Comparison of ENCODE assay signal across 2 cellular contexts in the genomic region with DNA sequence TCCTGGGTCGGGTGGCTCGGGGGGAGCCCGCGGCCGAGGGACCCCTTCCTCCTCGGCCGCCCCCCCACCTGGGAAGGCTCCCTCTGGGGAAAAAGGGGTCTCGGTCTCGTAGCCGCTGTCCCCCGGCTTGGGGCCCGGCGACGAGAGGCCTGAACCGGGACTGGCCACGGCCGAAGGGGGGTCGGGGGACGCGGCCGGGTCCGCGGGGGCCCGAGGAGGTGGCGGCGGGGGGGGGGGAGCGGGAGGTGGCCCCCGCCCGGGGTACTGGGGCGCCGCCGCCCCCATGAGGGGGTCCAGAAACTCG.
TF ChIP-seq lines count a peak whose summit lies in the region.

No MANE protein-coding gene starts in this region.

TF ChIP-seq in SK-N-SH, 30 proteins besides CTCF, POLR2A, EP300 and RAD21 (continued from another document):
- TF ChIP-seq TAF1 (IDR thresholded peaks at IDR 0.05; ENCODE audit: borderline replicate concordance, low read depth, low read length), result no peak
- TF ChIP-seq, protein P1, sequence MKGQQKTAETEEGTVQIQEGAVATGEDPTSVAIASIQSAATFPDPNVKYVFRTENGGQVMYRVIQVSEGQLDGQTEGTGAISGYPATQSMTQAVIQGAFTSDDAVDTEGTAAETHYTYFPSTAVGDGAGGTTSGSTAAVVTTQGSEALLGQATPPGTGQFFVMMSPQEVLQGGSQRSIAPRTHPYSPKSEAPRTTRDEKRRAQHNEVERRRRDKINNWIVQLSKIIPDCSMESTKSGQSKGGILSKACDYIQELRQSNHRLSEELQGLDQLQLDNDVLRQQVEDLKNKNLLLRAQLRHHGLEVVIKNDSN (IDR thresholded peaks at IDR 0.05; ENCODE audit: borderline replicate concordance, low read depth), result no peak
- TF ChIP-seq POLR2AphosphoS5 (IDR thresholded peaks at IDR 0.05; ENCODE audit: low read depth, low read length), result no peak
- TF ChIP-seq, protein P2, sequence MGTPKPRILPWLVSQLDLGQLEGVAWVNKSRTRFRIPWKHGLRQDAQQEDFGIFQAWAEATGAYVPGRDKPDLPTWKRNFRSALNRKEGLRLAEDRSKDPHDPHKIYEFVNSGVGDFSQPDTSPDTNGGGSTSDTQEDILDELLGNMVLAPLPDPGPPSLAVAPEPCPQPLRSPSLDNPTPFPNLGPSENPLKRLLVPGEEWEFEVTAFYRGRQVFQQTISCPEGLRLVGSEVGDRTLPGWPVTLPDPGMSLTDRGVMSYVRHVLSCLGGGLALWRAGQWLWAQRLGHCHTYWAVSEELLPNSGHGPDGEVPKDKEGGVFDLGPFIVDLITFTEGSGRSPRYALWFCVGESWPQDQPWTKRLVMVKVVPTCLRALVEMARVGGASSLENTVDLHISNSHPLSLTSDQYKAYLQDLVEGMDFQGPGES (IDR thresholded peaks at IDR 0.05; ENCODE audit: low read depth, low read length), result no peak
- TF ChIP-seq, protein P3, sequence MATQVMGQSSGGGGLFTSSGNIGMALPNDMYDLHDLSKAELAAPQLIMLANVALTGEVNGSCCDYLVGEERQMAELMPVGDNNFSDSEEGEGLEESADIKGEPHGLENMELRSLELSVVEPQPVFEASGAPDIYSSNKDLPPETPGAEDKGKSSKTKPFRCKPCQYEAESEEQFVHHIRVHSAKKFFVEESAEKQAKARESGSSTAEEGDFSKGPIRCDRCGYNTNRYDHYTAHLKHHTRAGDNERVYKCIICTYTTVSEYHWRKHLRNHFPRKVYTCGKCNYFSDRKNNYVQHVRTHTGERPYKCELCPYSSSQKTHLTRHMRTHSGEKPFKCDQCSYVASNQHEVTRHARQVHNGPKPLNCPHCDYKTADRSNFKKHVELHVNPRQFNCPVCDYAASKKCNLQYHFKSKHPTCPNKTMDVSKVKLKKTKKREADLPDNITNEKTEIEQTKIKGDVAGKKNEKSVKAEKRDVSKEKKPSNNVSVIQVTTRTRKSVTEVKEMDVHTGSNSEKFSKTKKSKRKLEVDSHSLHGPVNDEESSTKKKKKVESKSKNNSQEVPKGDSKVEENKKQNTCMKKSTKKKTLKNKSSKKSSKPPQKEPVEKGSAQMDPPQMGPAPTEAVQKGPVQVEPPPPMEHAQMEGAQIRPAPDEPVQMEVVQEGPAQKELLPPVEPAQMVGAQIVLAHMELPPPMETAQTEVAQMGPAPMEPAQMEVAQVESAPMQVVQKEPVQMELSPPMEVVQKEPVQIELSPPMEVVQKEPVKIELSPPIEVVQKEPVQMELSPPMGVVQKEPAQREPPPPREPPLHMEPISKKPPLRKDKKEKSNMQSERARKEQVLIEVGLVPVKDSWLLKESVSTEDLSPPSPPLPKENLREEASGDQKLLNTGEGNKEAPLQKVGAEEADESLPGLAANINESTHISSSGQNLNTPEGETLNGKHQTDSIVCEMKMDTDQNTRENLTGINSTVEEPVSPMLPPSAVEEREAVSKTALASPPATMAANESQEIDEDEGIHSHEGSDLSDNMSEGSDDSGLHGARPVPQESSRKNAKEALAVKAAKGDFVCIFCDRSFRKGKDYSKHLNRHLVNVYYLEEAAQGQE (IDR thresholded peaks at IDR 0.05; ENCODE audit: low read depth, low read length), result no peak
- no peak for TF ChIP-seq JUND (IDR thresholded peaks at IDR 0.05)
- TF ChIP-seq RCOR1 (IDR thresholded peaks at IDR 0.05; ENCODE audit: low read length), result no peak
TF ChIP-seq in SK-N-SH: peak in this region for 0.

TF ChIP-seq in SK-N-SH treated with all-trans-retinoic acid at 6 μM for 48 hours, 23 proteins besides CTCF, POLR2A, EP300 and RAD21 (continued from another document):
- TF ChIP-seq, protein P4, sequence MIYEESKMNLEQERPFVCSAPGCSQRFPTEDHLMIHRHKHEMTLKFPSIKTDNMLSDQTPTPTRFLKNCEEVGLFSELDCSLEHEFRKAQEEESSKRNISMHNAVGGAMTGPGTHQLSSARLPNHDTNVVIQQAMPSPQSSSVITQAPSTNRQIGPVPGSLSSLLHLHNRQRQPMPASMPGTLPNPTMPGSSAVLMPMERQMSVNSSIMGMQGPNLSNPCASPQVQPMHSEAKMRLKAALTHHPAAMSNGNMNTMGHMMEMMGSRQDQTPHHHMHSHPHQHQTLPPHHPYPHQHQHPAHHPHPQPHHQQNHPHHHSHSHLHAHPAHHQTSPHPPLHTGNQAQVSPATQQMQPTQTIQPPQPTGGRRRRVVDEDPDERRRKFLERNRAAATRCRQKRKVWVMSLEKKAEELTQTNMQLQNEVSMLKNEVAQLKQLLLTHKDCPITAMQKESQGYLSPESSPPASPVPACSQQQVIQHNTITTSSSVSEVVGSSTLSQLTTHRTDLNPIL (CRISPR knock-in tag; IDR thresholded peaks at IDR 0.05; ENCODE audit: low read depth), result no peak
- TF ChIP-seq TCF4 (CRISPR knock-in tag; IDR thresholded peaks at IDR 0.05; ENCODE audit: borderline replicate concordance), result no peak
- TF ChIP-seq ZC3H10 (CRISPR knock-in tag; IDR thresholded peaks at IDR 0.05), result no peak
- TF ChIP-seq ZFP3 (CRISPR knock-in tag; IDR thresholded peaks at IDR 0.05), result no peak
- no peak for TF ChIP-seq ESRRG (CRISPR knock-in tag; IDR thresholded peaks at IDR 0.05)
- no peak for TF ChIP-seq ZFP30 (CRISPR knock-in tag; IDR thresholded peaks at IDR 0.05)
- TF ChIP-seq TOX (CRISPR knock-in tag; IDR thresholded peaks at IDR 0.05; ENCODE audit: borderline replicate concordance), result no peak
- TF ChIP-seq, protein P5, sequence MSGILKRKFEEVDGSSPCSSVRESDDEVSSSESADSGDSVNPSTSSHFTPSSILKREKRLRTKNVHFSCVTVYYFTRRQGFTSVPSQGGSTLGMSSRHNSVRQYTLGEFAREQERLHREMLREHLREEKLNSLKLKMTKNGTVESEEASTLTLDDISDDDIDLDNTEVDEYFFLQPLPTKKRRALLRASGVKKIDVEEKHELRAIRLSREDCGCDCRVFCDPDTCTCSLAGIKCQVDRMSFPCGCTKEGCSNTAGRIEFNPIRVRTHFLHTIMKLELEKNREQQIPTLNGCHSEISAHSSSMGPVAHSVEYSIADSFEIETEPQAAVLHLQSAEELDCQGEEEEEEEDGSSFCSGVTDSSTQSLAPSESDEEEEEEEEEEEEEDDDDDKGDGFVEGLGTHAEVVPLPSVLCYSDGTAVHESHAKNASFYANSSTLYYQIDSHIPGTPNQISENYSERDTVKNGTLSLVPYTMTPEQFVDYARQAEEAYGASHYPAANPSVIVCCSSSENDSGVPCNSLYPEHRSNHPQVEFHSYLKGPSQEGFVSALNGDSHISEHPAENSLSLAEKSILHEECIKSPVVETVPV (CRISPR knock-in tag; IDR thresholded peaks at IDR 0.05), result no peak
- TF ChIP-seq, protein P6, sequence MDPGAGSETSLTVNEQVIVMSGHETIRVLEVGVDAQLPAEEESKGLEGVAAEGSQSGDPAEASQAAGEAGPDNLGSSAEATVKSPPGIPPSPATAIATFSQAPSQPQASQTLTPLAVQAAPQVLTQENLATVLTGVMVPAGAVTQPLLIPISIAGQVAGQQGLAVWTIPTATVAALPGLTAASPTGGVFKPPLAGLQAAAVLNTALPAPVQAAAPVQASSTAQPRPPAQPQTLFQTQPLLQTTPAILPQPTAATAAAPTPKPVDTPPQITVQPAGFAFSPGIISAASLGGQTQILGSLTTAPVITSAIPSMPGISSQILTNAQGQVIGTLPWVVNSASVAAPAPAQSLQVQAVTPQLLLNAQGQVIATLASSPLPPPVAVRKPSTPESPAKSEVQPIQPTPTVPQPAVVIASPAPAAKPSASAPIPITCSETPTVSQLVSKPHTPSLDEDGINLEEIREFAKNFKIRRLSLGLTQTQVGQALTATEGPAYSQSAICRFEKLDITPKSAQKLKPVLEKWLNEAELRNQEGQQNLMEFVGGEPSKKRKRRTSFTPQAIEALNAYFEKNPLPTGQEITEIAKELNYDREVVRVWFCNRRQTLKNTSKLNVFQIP (CRISPR knock-in tag; IDR thresholded peaks at IDR 0.05; ENCODE audit: borderline replicate concordance, low read depth), result no peak
- TF ChIP-seq, protein P7, sequence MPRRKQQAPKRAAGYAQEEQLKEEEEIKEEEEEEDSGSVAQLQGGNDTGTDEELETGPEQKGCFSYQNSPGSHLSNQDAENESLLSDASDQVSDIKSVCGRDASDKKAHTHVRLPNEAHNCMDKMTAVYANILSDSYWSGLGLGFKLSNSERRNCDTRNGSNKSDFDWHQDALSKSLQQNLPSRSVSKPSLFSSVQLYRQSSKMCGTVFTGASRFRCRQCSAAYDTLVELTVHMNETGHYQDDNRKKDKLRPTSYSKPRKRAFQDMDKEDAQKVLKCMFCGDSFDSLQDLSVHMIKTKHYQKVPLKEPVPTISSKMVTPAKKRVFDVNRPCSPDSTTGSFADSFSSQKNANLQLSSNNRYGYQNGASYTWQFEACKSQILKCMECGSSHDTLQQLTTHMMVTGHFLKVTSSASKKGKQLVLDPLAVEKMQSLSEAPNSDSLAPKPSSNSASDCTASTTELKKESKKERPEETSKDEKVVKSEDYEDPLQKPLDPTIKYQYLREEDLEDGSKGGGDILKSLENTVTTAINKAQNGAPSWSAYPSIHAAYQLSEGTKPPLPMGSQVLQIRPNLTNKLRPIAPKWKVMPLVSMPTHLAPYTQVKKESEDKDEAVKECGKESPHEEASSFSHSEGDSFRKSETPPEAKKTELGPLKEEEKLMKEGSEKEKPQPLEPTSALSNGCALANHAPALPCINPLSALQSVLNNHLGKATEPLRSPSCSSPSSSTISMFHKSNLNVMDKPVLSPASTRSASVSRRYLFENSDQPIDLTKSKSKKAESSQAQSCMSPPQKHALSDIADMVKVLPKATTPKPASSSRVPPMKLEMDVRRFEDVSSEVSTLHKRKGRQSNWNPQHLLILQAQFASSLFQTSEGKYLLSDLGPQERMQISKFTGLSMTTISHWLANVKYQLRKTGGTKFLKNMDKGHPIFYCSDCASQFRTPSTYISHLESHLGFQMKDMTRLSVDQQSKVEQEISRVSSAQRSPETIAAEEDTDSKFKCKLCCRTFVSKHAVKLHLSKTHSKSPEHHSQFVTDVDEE (CRISPR knock-in tag; IDR thresholded peaks at IDR 0.05), result no peak
- no peak for TF ChIP-seq ZNF70 (CRISPR knock-in tag; IDR thresholded peaks at IDR 0.05)
- no peak for TF ChIP-seq OSR1 (CRISPR knock-in tag; IDR thresholded peaks at IDR 0.05)
- TF ChIP-seq BACH2 (CRISPR knock-in tag; IDR thresholded peaks at IDR 0.05; ENCODE audit: borderline replicate concordance), result no peak
- no peak for TF ChIP-seq ZNF565 (CRISPR knock-in tag; conservative IDR thresholded peaks at IDR 0.05; ENCODE audit: low read depth)
